ENCODE assay signal across 1 cellular context in the genomic region with DNA sequence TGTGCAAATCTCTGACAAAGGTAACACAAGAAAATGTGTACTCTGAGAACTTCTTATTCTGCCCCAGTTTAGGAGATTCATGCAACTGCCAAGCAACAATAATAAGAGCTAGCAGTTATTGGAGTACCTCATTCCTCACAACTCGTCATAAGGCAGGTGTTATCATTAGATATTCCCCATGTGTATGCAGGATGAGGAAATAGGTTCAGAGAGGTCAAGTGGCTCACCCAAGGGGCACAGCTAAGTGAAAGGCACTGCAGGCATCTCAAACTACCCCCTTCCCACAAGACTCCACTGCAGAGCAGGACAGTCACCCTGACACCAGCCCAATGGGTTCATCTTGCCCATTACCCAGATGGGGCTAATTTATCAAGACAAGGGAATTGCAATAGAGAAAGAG.
TF ChIP-seq lines count a peak whose summit lies in the region.

No MANE protein-coding gene starts in this region.

TF ChIP-seq in GM23338, 12 proteins besides CTCF, POLR2A, EP300 and RAD21:
- TF ChIP-seq, protein P1, sequence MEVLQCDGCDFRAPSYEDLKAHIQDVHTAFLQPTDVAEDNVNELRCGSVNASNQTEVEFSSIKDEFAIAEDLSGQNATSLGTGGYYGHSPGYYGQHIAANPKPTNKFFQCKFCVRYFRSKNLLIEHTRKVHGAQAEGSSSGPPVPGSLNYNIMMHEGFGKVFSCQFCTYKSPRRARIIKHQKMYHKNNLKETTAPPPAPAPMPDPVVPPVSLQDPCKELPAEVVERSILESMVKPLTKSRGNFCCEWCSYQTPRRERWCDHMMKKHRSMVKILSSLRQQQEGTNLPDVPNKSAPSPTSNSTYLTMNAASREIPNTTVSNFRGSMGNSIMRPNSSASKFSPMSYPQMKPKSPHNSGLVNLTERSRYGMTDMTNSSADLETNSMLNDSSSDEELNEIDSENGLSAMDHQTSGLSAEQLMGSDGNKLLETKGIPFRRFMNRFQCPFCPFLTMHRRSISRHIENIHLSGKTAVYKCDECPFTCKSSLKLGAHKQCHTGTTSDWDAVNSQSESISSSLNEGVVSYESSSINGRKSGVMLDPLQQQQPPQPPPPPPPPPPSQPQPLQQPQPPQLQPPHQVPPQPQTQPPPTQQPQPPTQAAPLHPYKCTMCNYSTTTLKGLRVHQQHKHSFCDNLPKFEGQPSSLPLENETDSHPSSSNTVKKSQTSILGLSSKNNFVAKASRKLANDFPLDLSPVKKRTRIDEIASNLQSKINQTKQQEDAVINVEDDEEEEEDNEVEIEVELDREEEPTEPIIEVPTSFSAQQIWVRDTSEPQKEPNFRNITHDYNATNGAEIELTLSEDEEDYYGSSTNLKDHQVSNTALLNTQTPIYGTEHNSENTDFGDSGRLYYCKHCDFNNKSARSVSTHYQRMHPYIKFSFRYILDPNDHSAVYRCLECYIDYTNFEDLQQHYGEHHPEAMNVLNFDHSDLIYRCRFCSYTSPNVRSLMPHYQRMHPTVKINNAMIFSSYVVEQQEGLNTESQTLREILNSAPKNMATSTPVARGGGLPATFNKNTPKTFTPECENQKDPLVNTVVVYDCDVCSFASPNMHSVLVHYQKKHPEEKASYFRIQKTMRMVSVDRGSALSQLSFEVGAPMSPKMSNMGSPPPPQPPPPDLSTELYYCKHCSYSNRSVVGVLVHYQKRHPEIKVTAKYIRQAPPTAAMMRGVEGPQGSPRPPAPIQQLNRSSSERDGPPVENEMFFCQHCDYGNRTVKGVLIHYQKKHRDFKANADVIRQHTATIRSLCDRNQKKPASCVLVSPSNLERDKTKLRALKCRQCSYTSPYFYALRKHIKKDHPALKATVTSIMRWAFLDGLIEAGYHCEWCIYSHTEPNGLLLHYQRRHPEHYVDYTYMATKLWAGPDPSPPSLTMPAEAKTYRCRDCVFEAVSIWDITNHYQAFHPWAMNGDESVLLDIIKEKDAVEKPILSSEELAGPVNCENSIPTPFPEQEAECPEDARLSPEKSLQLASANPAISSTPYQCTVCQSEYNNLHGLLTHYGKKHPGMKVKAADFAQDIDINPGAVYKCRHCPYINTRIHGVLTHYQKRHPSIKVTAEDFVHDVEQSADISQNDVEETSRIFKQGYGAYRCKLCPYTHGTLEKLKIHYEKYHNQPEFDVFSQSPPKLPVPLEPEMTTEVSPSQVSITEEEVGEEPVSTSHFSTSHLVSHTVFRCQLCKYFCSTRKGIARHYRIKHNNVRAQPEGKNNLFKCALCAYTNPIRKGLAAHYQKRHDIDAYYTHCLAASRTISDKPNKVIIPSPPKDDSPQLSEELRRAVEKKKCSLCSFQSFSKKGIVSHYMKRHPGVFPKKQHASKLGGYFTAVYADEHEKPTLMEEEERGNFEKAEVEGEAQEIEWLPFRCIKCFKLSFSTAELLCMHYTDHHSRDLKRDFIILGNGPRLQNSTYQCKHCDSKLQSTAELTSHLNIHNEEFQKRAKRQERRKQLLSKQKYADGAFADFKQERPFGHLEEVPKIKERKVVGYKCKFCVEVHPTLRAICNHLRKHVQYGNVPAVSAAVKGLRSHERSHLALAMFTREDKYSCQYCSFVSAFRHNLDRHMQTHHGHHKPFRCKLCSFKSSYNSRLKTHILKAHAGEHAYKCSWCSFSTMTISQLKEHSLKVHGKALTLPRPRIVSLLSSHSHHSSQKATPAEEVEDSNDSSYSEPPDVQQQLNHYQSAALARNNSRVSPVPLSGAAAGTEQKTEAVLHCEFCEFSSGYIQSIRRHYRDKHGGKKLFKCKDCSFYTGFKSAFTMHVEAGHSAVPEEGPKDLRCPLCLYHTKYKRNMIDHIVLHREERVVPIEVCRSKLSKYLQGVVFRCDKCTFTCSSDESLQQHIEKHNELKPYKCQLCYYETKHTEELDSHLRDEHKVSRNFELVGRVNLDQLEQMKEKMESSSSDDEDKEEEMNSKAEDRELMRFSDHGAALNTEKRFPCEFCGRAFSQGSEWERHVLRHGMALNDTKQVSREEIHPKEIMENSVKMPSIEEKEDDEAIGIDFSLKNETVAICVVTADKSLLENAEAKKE (CRISPR knock-in tag; IDR thresholded peaks at IDR 0.05) = no peak
- TF ChIP-seq, protein P2, sequence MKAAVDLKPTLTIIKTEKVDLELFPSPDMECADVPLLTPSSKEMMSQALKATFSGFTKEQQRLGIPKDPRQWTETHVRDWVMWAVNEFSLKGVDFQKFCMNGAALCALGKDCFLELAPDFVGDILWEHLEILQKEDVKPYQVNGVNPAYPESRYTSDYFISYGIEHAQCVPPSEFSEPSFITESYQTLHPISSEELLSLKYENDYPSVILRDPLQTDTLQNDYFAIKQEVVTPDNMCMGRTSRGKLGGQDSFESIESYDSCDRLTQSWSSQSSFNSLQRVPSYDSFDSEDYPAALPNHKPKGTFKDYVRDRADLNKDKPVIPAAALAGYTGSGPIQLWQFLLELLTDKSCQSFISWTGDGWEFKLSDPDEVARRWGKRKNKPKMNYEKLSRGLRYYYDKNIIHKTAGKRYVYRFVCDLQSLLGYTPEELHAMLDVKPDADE (IDR thresholded peaks at IDR 0.05) = no peak
- TF ChIP-seq STAT1 (IDR thresholded peaks at IDR 0.05; ENCODE audit: unreplicated experiment) = no peak
- no peak for TF ChIP-seq ZNF114 (CRISPR knock-in tag; IDR thresholded peaks at IDR 0.05)
- TF ChIP-seq POLR2AphosphoS5 (IDR thresholded peaks at IDR 0.05; ENCODE audit: low read depth) = no peak
- no peak for TF ChIP-seq NANOG (IDR thresholded peaks at IDR 0.05; ENCODE audit: borderline replicate concordance)
- TF ChIP-seq CREB1 (CRISPR knock-in tag; IDR thresholded peaks at IDR 0.05; ENCODE audit: low read depth) = no peak
- TF ChIP-seq ZNF331 (CRISPR knock-in tag; IDR thresholded peaks at IDR 0.05; ENCODE audit: low read depth) = no peak
- TF ChIP-seq JUNB (IDR thresholded peaks at IDR 0.05; ENCODE audit: unreplicated experiment) = no peak
- no peak for TF ChIP-seq EZH2 (IDR thresholded peaks at IDR 0.05; ENCODE audit: low read depth, unreplicated experiment)
- TF ChIP-seq, protein P3, sequence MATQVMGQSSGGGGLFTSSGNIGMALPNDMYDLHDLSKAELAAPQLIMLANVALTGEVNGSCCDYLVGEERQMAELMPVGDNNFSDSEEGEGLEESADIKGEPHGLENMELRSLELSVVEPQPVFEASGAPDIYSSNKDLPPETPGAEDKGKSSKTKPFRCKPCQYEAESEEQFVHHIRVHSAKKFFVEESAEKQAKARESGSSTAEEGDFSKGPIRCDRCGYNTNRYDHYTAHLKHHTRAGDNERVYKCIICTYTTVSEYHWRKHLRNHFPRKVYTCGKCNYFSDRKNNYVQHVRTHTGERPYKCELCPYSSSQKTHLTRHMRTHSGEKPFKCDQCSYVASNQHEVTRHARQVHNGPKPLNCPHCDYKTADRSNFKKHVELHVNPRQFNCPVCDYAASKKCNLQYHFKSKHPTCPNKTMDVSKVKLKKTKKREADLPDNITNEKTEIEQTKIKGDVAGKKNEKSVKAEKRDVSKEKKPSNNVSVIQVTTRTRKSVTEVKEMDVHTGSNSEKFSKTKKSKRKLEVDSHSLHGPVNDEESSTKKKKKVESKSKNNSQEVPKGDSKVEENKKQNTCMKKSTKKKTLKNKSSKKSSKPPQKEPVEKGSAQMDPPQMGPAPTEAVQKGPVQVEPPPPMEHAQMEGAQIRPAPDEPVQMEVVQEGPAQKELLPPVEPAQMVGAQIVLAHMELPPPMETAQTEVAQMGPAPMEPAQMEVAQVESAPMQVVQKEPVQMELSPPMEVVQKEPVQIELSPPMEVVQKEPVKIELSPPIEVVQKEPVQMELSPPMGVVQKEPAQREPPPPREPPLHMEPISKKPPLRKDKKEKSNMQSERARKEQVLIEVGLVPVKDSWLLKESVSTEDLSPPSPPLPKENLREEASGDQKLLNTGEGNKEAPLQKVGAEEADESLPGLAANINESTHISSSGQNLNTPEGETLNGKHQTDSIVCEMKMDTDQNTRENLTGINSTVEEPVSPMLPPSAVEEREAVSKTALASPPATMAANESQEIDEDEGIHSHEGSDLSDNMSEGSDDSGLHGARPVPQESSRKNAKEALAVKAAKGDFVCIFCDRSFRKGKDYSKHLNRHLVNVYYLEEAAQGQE (IDR thresholded peaks at IDR 0.05; ENCODE audit: unreplicated experiment) = no peak
- TF ChIP-seq EZH2phosphoT487 (IDR thresholded peaks at IDR 0.05; ENCODE audit: unreplicated experiment) = no peak
TF ChIP-seq in GM23338: peak in this region for 0.
